In genomic region chr1:205711105-205712048, GRCh38 we compare ENCODE assay signal across 8 cellular contexts. TPM values are rescaled to one million over a fixed set of nuclear protein-coding genes. Genes with fewer than 3 reads are reported as not detected.
DNase-seq lines count a peak whose midpoint lies in the region; ATAC-seq and TF ChIP-seq lines count a peak whose summit lies in the region.

No MANE protein-coding gene starts in this region.

- no peak overlapping the region for H4K8ac ChIP-seq in trophoblast cell (ENCODE audit: low read depth, low read length)

- H3K4me3 ChIP-seq in LNCaP clone FGC (ENCODE audit: low read depth, low read length) (no peak overlapping the region), trophoblast cell (ENCODE audit: low read depth, low read length) (no peak overlapping the region), aorta (ENCODE audit: low read length in 2 of 2) (no peak overlapping the region)

- no peak overlapping the region for H2BK120ac ChIP-seq in trophoblast cell (ENCODE audit: insufficient read depth, low read length, poor library complexity)

- H2AK5ac ChIP-seq in trophoblast cell (ENCODE audit: low read length), result no peak overlapping the region

- no peak overlapping the region for H4K12ac ChIP-seq in trophoblast cell (ENCODE audit: low read depth, low read length)

- H3K27ac ChIP-seq in trophoblast cell (ENCODE audit: low read depth, low read length), result no peak overlapping the region
- H3K27ac ChIP-seq in aorta (ENCODE audit: low read depth in 1 of 2, low read length in 2 of 2), result no peak overlapping the region

- no peak overlapping the region for H4K91ac ChIP-seq in trophoblast cell (ENCODE audit: low read depth, low read length)

- no peaks in the 10 kb centered on the region for H3K4me1 ChIP-seq in trophoblast cell (ENCODE audit: control insufficient read depth in 1 of 2, insufficient read depth in 2 of 2, low read length in 2 of 2)
- H3K4me1 ChIP-seq in aorta (ENCODE audit: control insufficient read depth in 1 of 2, insufficient read depth in 2 of 2, low read length in 2 of 2), result no peaks in the 10 kb centered on the region

- H3K9me3 ChIP-seq in trophoblast cell (ENCODE audit: insufficient read depth, low read depth, low read length), result no peaks in the 10 kb centered on the region
- H3K9me3 ChIP-seq in aorta (ENCODE audit: control insufficient read depth, low read length), result no peaks in the 10 kb centered on the region

- H3K36me3 ChIP-seq in trophoblast cell (ENCODE audit: control insufficient read depth in 1 of 2, insufficient read depth in 2 of 2, low read length in 2 of 2) (peaks cover 0 to 12% of the 10 kb centered on the region in 2 experiments), aorta (ENCODE audit: control insufficient read depth in 1 of 2, insufficient read depth in 2 of 2, low read length in 1 of 2) (peaks cover 2 to 4% of the 10 kb centered on the region in 2 donors)

- H3K23ac ChIP-seq in trophoblast cell (ENCODE audit: low read length), result no peak overlapping the region

- no CpG with 5 or more reads among the region's 8 CpGs for WGBS in trophoblast cell (ENCODE audit: extremely low coverage, insufficient coverage, insufficient read length)
- WGBS in aorta, 2 donors, result 39 to 40% methylated on average over 8 of the region's 8 CpGs

- peak; percentile 90 for ATAC-seq in aorta (ENCODE audit: low FRiP score)

- H3K79me1 ChIP-seq in trophoblast cell (ENCODE audit: low read length), result no peaks in the 10 kb centered on the region

- no peaks in the 10 kb centered on the region for H3K79me2 ChIP-seq in trophoblast cell (ENCODE audit: control insufficient read depth, insufficient read depth, low read length, poor library complexity)

- no peak overlapping the region for H2AFZ ChIP-seq in trophoblast cell (ENCODE audit: insufficient read depth, low read length, poor library complexity)

- H3K14ac ChIP-seq in trophoblast cell (ENCODE audit: low read length), result no peak overlapping the region

- H3K27me3 ChIP-seq in trophoblast cell (ENCODE audit: insufficient read depth, low read length) (no peaks in the 10 kb centered on the region), aorta (ENCODE audit: control insufficient read depth in 1 of 2, insufficient read depth in 2 of 2, low read length in 1 of 2) (no peaks in the 10 kb centered on the region)

- no peak overlapping the region for H2BK5ac ChIP-seq in trophoblast cell (ENCODE audit: low read depth, low read length, poor library complexity)

- DNase-seq in activated effector memory CD4-positive, alpha-beta T cell treated with anti-CD3 and anti-CD28 coated beads, Interleukin-2, amount 50 U/mL, for 16 hours, result peak; percentile 73
- no peak for DNase-seq in activated effector memory CD4-positive, alpha-beta T cell treated with Interleukin-2 at 50 U/mL for 16 hours
- peak; percentile 85 for DNase-seq in LNCaP clone FGC (ENCODE audit: low read depth)
- peak; percentile 88 for DNase-seq in RKO (ENCODE audit: low spot score)
- peak; percentile 58 for DNase-seq in activated naive CD4-positive, alpha-beta T cell treated with anti-CD3 and anti-CD28 coated beads, Interleukin-2, amount 50 U/mL, for 16 hours
- peak; percentile 76 for DNase-seq in glomerular visceral epithelial cell (ENCODE audit: extremely low spot score)
- DNase-seq in trophoblast cell, result peak; percentile 62 to 94
- no peak for DNase-seq in aorta

- H3K4me2 ChIP-seq in trophoblast cell (ENCODE audit: low read length), result no peak overlapping the region

- no peak overlapping the region for H3K9ac ChIP-seq in trophoblast cell (ENCODE audit: low read length)

- H3K4ac ChIP-seq in trophoblast cell (ENCODE audit: low read depth, low read length), result no peak overlapping the region

- H3K18ac ChIP-seq in trophoblast cell (ENCODE audit: low read length), result no peak overlapping the region

- intact Hi-C loops in aorta (cut with DNase I), result loop anchor here (1.0 to 5.0 kb wide), 3 partner anchors 52 to 119 kb away; no protein-coding TSS in a partner anchor

- H2BK12ac ChIP-seq in trophoblast cell (ENCODE audit: low read length), result no peak overlapping the region

- peak; percentile 96 for TF ChIP-seq CTCF in LNCaP clone FGC (IDR thresholded peaks at IDR 0.05; ENCODE audit: control insufficient read depth, extremely low read depth, insufficient read depth)

RNA-seq across cellular contexts. Expression of gene SLC45A3, which starts 31.1 kb away (rescaled TPM):
- polyA plus RNA-seq in trophoblast cell (2013), result 1.7 and 1.8 TPM in 2 replicates
- total RNA-seq in aorta, result 1 to 10 TPM; 4.8 to 7.0 TPM
- 10 to 100 TPM in 1 of 2 donors, 1 to 10 TPM in 1; 3.0 to 14.1 TPM for polyA plus RNA-seq in aorta

RNA-seq across cellular contexts. Expression of gene NUCKS1, which starts 38.6 kb away (rescaled TPM):
- polyA plus RNA-seq in trophoblast cell (2013), result 151 and 162 TPM in 2 replicates
- 100 to 1,000 TPM; 145 to 158 TPM for total RNA-seq in aorta
- 10 to 100 TPM; 47.1 to 47.6 TPM for polyA plus RNA-seq in aorta

Comparison
In these comparisons a context has a peak if more than half of its experiments do, and no peak if none do; other contexts are left out.
1. DNase-seq: peak in activated effector memory CD4-positive, alpha-beta T cell treated with anti-CD3 and anti-CD28 coated beads, Interleukin-2, amount 50 U/mL, for 16 hours (single experiment), LNCaP clone FGC (single experiment), RKO (single experiment), activated naive CD4-positive, alpha-beta T cell treated with anti-CD3 and anti-CD28 coated beads, Interleukin-2, amount 50 U/mL, for 16 hours (single experiment), glomerular visceral epithelial cell (single experiment) and trophoblast cell (2 of 2); none in activated effector memory CD4-positive, alpha-beta T cell treated with Interleukin-2 at 50 U/mL for 16 hours (single experiment) and aorta (0 of 2).